In the genomic region with DNA sequence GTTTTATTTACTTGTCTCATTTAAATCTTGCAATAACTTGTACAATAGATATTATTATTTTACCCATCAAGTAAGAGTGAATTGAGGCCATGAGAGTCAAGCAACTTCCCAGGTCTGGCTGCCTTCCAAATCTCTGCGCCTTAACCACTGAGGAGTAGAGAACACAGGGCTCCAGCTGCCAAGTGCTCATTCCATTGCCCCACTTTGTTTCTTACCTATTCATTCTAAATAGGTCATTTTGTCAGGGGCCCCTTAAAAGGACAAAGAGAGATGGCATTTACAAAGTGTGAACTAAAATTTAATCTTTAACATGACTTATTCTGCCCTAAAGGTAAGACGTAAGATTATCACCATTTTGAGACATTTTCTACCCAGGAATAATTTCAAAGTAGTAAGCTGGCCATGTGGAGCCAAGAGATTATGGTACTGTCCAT, we compare ENCODE assay signal across 8 cellular contexts. TPM values are rescaled to one million over a fixed set of nuclear protein-coding genes. Genes with fewer than 3 reads are reported as not detected.
DNase-seq lines count a peak whose midpoint lies in the region; ATAC-seq and TF ChIP-seq lines count a peak whose summit lies in the region.

No MANE protein-coding gene starts in this region.

- DNase-seq in BJ (ENCODE audit: low read depth): no peak
- no peak for DNase-seq in H9
- DNase-seq in SK-N-SH: peak; percentile 33
- DNase-seq in dedifferentiated amniotic fluid mesenchymal stem cell (ENCODE audit: extremely low spot score): peak; percentile 38
- DNase-seq in lower lobe of right lung: peak; percentile 73
- DNase-seq in thoracic aorta (ENCODE audit: low spot score): peak; percentile 45
- DNase-seq in NCI-H1930 (lab: John Stamatoyannopoulos, UW): no peak
- DNase-seq in OCI-M2 (lab: John Stamatoyannopoulos, UW; ENCODE audit: unreplicated experiment): no peak

- H3K4me3 ChIP-seq in BJ (ENCODE audit: low read depth, low read length) (peak overlapping the region; percentile 72), SK-N-SH (ENCODE audit: low read depth in 2 of 2, low read length in 1 of 2) (peak overlapping the region; percentile 78 to 89), lower lobe of right lung (peak overlapping the region; percentile 88), thoracic aorta (peak overlapping the region; percentile 97)

- peaks cover 50% of the 10 kb centered on the region for H3K79me2 ChIP-seq in H9 (ENCODE audit: insufficient read depth, low read length)
- H3K79me2 ChIP-seq in SK-N-SH (ENCODE audit: insufficient read depth): peaks cover 88% of the 10 kb centered on the region

- ATAC-seq in lower lobe of right lung (no peak), thoracic aorta (ENCODE audit: insufficient number of reproducible peaks, low FRiP score, low read depth) (no peak)

- no peak for TF ChIP-seq CTCF in BJ (IDR thresholded peaks at IDR 0.05; ENCODE audit: insufficient read depth, low read depth, low read length)
- no peak for TF ChIP-seq CTCF in H9 (conservative IDR thresholded peaks at IDR 0.05)
- TF ChIP-seq CTCF in SK-N-SH (IDR thresholded peaks at IDR 0.05): no peak
- TF ChIP-seq CTCF in lower lobe of right lung (IDR thresholded peaks at IDR 0.05): no peak
- TF ChIP-seq CTCF in thoracic aorta (IDR thresholded peaks at IDR 0.05): no peak

- H3K9me3 ChIP-seq in H9 (ENCODE audit: control insufficient read depth, low read depth, low read length): no peaks in the 10 kb centered on the region
- no peaks in the 10 kb centered on the region for H3K9me3 ChIP-seq in SK-N-SH
- H3K9me3 ChIP-seq in lower lobe of right lung: no peaks in the 10 kb centered on the region
- H3K9me3 ChIP-seq in thoracic aorta: no peaks in the 10 kb centered on the region

- no peak overlapping the region for H2BK15ac ChIP-seq in H9 (ENCODE audit: low read depth, low read length)

- H3K4me2 ChIP-seq in H9 (ENCODE audit: insufficient read depth, insufficient read length, low read length) (peak overlapping the region; percentile 99), SK-N-SH (peak overlapping the region; percentile 83)

- H2AFZ ChIP-seq in H9 (ENCODE audit: low read length) (no peak overlapping the region), SK-N-SH (ENCODE audit: low read depth) (no peak overlapping the region)

- no peak overlapping the region for H3K14ac ChIP-seq in H9 (ENCODE audit: insufficient read depth, low read length)

- H4K91ac ChIP-seq in H9 (ENCODE audit: insufficient read length, low read depth, low read length): no peak overlapping the region

- H4K20me1 ChIP-seq in H9 (ENCODE audit: control insufficient read depth, insufficient read depth, insufficient read length): peaks cover 2% of the 10 kb centered on the region
- peaks cover 79% of the 10 kb centered on the region for H4K20me1 ChIP-seq in SK-N-SH (ENCODE audit: insufficient read depth)

- TF ChIP-seq EP300 in SK-N-SH (IDR thresholded peaks at IDR 0.05; ENCODE audit: borderline replicate concordance in 1 of 2, low read depth in 1 of 2, low read length in 1 of 2): no peak

- no peak overlapping the region for H3K56ac ChIP-seq in H9 (ENCODE audit: insufficient read length, low read depth, low read length)

- no peak overlapping the region for H2BK5ac ChIP-seq in H9 (ENCODE audit: insufficient read length, low read length)

- H3K4me1 ChIP-seq in H9 (ENCODE audit: insufficient read depth, low read length) (peaks cover 6% of the 10 kb centered on the region; the same call in 1 of the 2 replicates), SK-N-SH (ENCODE audit: control insufficient read depth in 1 of 2, insufficient read depth in 2 of 2, low read depth in 1 of 2, low read length in 1 of 2) (peaks cover 9 to 22% of the 10 kb centered on the region in 2 experiments; a peak in 3 of 4 replicates), lower lobe of right lung (peaks cover 34% of the 10 kb centered on the region), thoracic aorta (ENCODE audit: control insufficient read depth in 1 of 2, low read depth in 2 of 2) (peaks cover 31 to 32% of the 10 kb centered on the region in 2 donors)

- H2AK5ac ChIP-seq in H9 (ENCODE audit: insufficient read length, low read length): no peak overlapping the region

- H2BK20ac ChIP-seq in H9 (ENCODE audit: low read depth, low read length, poor library complexity, severe bottlenecking): no peak overlapping the region

- H2BK120ac ChIP-seq in H9 (ENCODE audit: low read depth, low read length, poor library complexity, severe bottlenecking): no peak overlapping the region

- peaks cover 3% of the 10 kb centered on the region for H3K79me1 ChIP-seq in H9 (ENCODE audit: insufficient read depth, low read depth, low read length, poor library complexity, severe bottlenecking)

- CTCF ChIA-PET in BJ (lab: Yijun Ruan, JAX) (interaction anchor here (0.7 to 4.9 kb wide), 9 partner anchors 8 to 202 kb away, joined by 3 to 59 read pairs (median 4); no protein-coding TSS in a partner anchor), SK-N-SH (lab: Yijun Ruan, JAX) (interaction anchor here (1.0 to 5.8 kb wide), 10 partner anchors 9 to 534 kb away, joined by 3 to 60 read pairs (median 4); a partner anchor contains a TSS)

- H2BK12ac ChIP-seq in H9 (ENCODE audit: insufficient read length, low read depth, low read length): no peak overlapping the region

- intact Hi-C loops in lower lobe of right lung (cut with DNase I): no loop called here

- H3K27ac Mint-ChIP-seq in H9: no peak overlapping the region

- H3K27me3 ChIP-seq in BJ (ENCODE audit: control insufficient read depth, insufficient read depth, low read length) (no peaks in the 10 kb centered on the region), H9 (ENCODE audit: insufficient read depth, low read length) (no peaks in the 10 kb centered on the region), SK-N-SH (ENCODE audit: insufficient read depth) (no peaks in the 10 kb centered on the region), lower lobe of right lung (ENCODE audit: low read depth) (no peaks in the 10 kb centered on the region), thoracic aorta (replicated peaks; ENCODE audit: insufficient read depth) (no peaks in the 10 kb centered on the region)

- peaks cover 21% of the 10 kb centered on the region for H3K23me2 ChIP-seq in H9 (ENCODE audit: insufficient read length, low read depth, low read length, poor library complexity, severe bottlenecking)

- H3K9me3 Mint-ChIP-seq in H9: no peaks in the 10 kb centered on the region; a peak in 2 of 5 replicates

- TF ChIP-seq RAD21 in SK-N-SH (IDR thresholded peaks at IDR 0.05; ENCODE audit: low read length): no peak

- peaks cover 33 to 62% (median 61%) of the 10 kb centered on the region in 3 experiments for H3K36me3 Mint-ChIP-seq in H9 (ENCODE audit: insufficient read depth in 1 of 3, low read depth in 3 of 3)

- H3K23ac ChIP-seq in H9 (ENCODE audit: insufficient read length, low read depth, low read length): no peak overlapping the region

- peak overlapping the region; percentile 33 for H3K9ac ChIP-seq in H9 (ENCODE audit: extremely low read depth, insufficient read length, low read length)
- H3K9ac ChIP-seq in SK-N-SH: peak overlapping the region; percentile 99

- POLR2A ChIA-PET in BJ (lab: Charles Lee): interaction anchor here (1.2 kb wide), 1 partner anchor 34 kb away, joined by 3 read pairs; no protein-coding TSS in a partner anchor
- POLR2A ChIA-PET in SK-N-SH (lab: Yijun Ruan, JAX): interaction anchor here (1.1 kb wide), 1 partner anchor 9 kb away, joined by 3 read pairs; no protein-coding TSS in a partner anchor

- no peak overlapping the region for H4K8ac ChIP-seq in H9 (replicated peaks; ENCODE audit: insufficient read length, low read depth, low read length)

- H3K18ac ChIP-seq in H9 (ENCODE audit: insufficient read length, low read depth, low read length): no peak overlapping the region

- H3K36me3 ChIP-seq in BJ (ENCODE audit: control insufficient read depth, insufficient read depth, low read length): peaks cover 6% of the 10 kb centered on the region
- peaks cover 62 to 65% of the 10 kb centered on the region in 2 experiments for H3K36me3 ChIP-seq in SK-N-SH (replicated peaks in 1 of 2; ENCODE audit: control insufficient read depth in 1 of 2, insufficient read depth in 2 of 2, low read length in 1 of 2)
- peaks cover 34% of the 10 kb centered on the region for H3K36me3 ChIP-seq in lower lobe of right lung
- H3K36me3 ChIP-seq in thoracic aorta: peaks cover 11% of the 10 kb centered on the region

- no peak overlapping the region for H3K27ac ChIP-seq in H9 (ENCODE audit: insufficient read length, low read depth, low read length)
- no peak overlapping the region; a peak in 1 of 4 replicates for H3K27ac ChIP-seq in SK-N-SH (ENCODE audit: low read depth in 2 of 2, low read length in 1 of 2)
- H3K27ac ChIP-seq in lower lobe of right lung: peak overlapping the region; percentile 3
- peak overlapping the region; percentile 22 to 100 for H3K27ac ChIP-seq in thoracic aorta

- no peaks in the 10 kb centered on the region for H3K9me2 ChIP-seq in SK-N-SH

- H3F3A ChIP-seq in SK-N-SH (replicated peaks; ENCODE audit: insufficient read depth): peaks cover under 1% of the 10 kb centered on the region

- no peaks in the 10 kb centered on the region for H3K27me3 Mint-ChIP-seq in H9 (ENCODE audit: low read depth)

- H3T11ph ChIP-seq in H9 (ENCODE audit: low read length): no peak overlapping the region

- WGBS in H9 (ENCODE audit: extremely low coverage, insufficient read length, low lambda C conversion rate): no CpG with 5 or more reads among the region's 2 CpGs
- WGBS in SK-N-SH (ENCODE audit: low lambda C conversion rate): 2% methylated on average over 2 of the region's 2 CpGs

- H3K4me1 Mint-ChIP-seq in H9: peaks cover 7 to 15% of the 10 kb centered on the region in 2 experiments

- H4K5ac ChIP-seq in H9 (ENCODE audit: insufficient read length, low read depth, low read length): no peak overlapping the region

- H3K4me3 Mint-ChIP-seq in H9: peak overlapping the region; percentile 98 to 100

- H3K4ac ChIP-seq in H9 (ENCODE audit: low read depth, low read length): no peak overlapping the region

TF ChIP-seq in SK-N-SH, 30 proteins besides CTCF, POLR2A, EP300 and RAD21 (continues in another document):
- TF ChIP-seq NFIC (IDR thresholded peaks at IDR 0.05; ENCODE audit: borderline replicate concordance) (peak; percentile 71), TCF12 (IDR thresholded peaks at IDR 0.05) (no peak), RFX5 (IDR thresholded peaks at IDR 0.05; ENCODE audit: low read length) (no peak)

RNA-seq across cellular contexts. Expression of a gene that starts 3.5 kb away (rescaled TPM):
- polyA plus RNA-seq in BJ (2011; rRNA removed) (24.6 and 30.2 TPM in 2 replicates), SK-N-SH (2012; rRNA removed) (12.1 and 14.3 TPM in 2 replicates)
- polyA minus RNA-seq in BJ (2011; rRNA and poly(A)+ RNA removed): 30.7 and 41.6 TPM in 2 replicates
- total RNA-seq in H9 (2021) (44.6 and 45.9 TPM in 2 replicates), lower lobe of right lung (45.3 TPM), thoracic aorta (10 to 100 TPM; 40.1 to 64.5 TPM)
- polyA plus RNA-seq in SK-N-SH (2012; cell fraction: cytosol; rRNA removed): 13.1 and 13.4 TPM in 2 replicates
- polyA plus RNA-seq in SK-N-SH (2012; cell fraction: nucleus; rRNA removed): 10.3 and 13.2 TPM in 2 replicates

RNA-seq across cellular contexts. Expression of a gene that starts 48.4 kb away (rescaled TPM):
- polyA plus RNA-seq in BJ (2011; rRNA removed) (3.0 and 4.2 TPM in 2 replicates), SK-N-SH (2012; rRNA removed) (1.2 and 3.1 TPM in 2 replicates)
- polyA minus RNA-seq in BJ (2011; rRNA and poly(A)+ RNA removed): 2.4 and 2.7 TPM in 2 replicates
- total RNA-seq in H9 (2021) (1.6 and 2.1 TPM in 2 replicates), lower lobe of right lung (7.6 TPM), thoracic aorta (1 to 10 TPM; 5.1 to 6.9 TPM)
- 1.5 and 3.4 TPM in 2 replicates for polyA plus RNA-seq in SK-N-SH (2012; cell fraction: cytosol; rRNA removed)
- polyA plus RNA-seq in SK-N-SH (2012; cell fraction: nucleus; rRNA removed): 6.3 and 7.7 TPM in 2 replicates

Comparison
In these comparisons a context has a peak if more than half of its experiments do, and no peak if none do; other contexts are left out.
1. DNase-seq: peak in SK-N-SH (single experiment), dedifferentiated amniotic fluid mesenchymal stem cell (single experiment), lower lobe of right lung (single experiment) and thoracic aorta (single experiment); none in BJ (single experiment), H9 (single experiment), NCI-H1930 (0 of 2) and OCI-M2 (single experiment).
2. H3K27ac ChIP-seq: peak in lower lobe of right lung (single experiment) and thoracic aorta (2 of 2); none in H9 (single experiment) and SK-N-SH (0 of 2).
3. Peak in every context shown above with its lines, with median percentiles within 50 percentile points of each other: H3K4me3 ChIP-seq.